19 cellular contexts compared by ENCODE assay signal in genomic region chr14:77543637-77544334, GRCh38. TPM values are rescaled to one million over a fixed set of nuclear protein-coding genes. Genes with fewer than 3 reads are reported as not detected.
DNase-seq lines count a peak whose midpoint lies in the region; ATAC-seq and TF ChIP-seq lines count a peak whose summit lies in the region.
"Had no signal": no experiment of that assay in that cellular context is flagged by ENCODE, and none has a peak within 500 bp of the region (broad histone marks: within the 10 kb centered on the region; RNA-seq: fewer than 3 reads in every experiment).

No MANE protein-coding gene starts in this region.

- H3K4me3 ChIP-seq in endodermal cell (ENCODE audit: low read length) (no peak overlapping the region), stomach (no peak overlapping the region)
- H3K4me3 ChIP-seq: colonic mucosa, left ventricle myocardium inferior, right atrium auricular region had no signal

- intact Hi-C loops in stomach (cut with DNase I; ENCODE audit: low total_unique reads): loop anchor here (10.0 kb wide), 1 partner anchor 89 kb away; the partner anchor contains the start of genes AHSA1 and VIPAS39

- WGBS in endodermal cell (ENCODE audit: insufficient coverage in 1 of 2, insufficient read length in 1 of 2), 2 experiments: 80 to 82% methylated on average over 3 of the region's 3 CpGs
- 81 to 97% (median 90%) methylated on average over 3 of the region's 3 CpGs for WGBS in stomach, 5 donors

- H3K27me3 ChIP-seq in endodermal cell (ENCODE audit: control insufficient read depth, insufficient read depth, low read length, poor library complexity, severe bottlenecking) (no peaks in the 10 kb centered on the region), stomach (no peaks in the 10 kb centered on the region)
- H3K27me3 ChIP-seq: colonic mucosa, right atrium auricular region had no signal

- ATAC-seq in HG02571 (IDR thresholded peaks at IDR 0.05; ENCODE audit: unreplicated experiment) (no peak), GM21367 (IDR thresholded peaks at IDR 0.05; ENCODE audit: unreplicated experiment) (no peak)
- ATAC-seq: activated CD8-positive, alpha-beta T cell treated with anti-CD3 and anti-CD28 coated beads, Interleukin-2, amount 10 ng/mL, durations not matched to agents 7 days and 5 days had no signal

- DNase-seq in EH (ENCODE audit: low read depth) (peak; percentile 61), endodermal cell (no peak), mesothelial cell of epicardium (ENCODE audit: low spot score in 2 of 2, unreplicated experiment in 2 of 2) (no peak), stomach (no peak), NCI-H345 treated with DMSO at 0.1 percent for 48 hours (lab: John Stamatoyannopoulos, UW; ENCODE audit: unreplicated experiment) (no peak), NCI-H1436 treated with DMSO at 0.1 percent for 48 hours (lab: John Stamatoyannopoulos, UW) (no peak)
- DNase-seq: activated CD8-positive, alpha-beta T cell treated with anti-CD3 and anti-CD28 coated beads, Interleukin-2, amount 10 ng/mL, durations not matched to agents 7 days and 5 days; Calu3; colonic mucosa; GF-D8; left ventricle myocardium inferior; MV-4-11; NCI-H2107; NCI-H774; stimulated activated CD4-positive, alpha-beta T cell treated with anti-CD3 and anti-CD28 coated beads, Interleukin-2, amount 100 ng/mL, for 48 hours had no signal

- peak overlapping the region; percentile 14 for H3K4me3 Mint-ChIP-seq in endodermal cell
- H3K4me3 Mint-ChIP-seq in mesothelial cell of epicardium: no peak overlapping the region
- H3K4me3 Mint-ChIP-seq: activated CD8-positive, alpha-beta T cell treated with anti-CD3 and anti-CD28 coated beads, Interleukin-2, amount 10 ng/mL, durations not matched to agents 7 days and 5 days had no signal

- TF ChIP-seq CTCF in endodermal cell (conservative IDR thresholded peaks at IDR 0.05) (no peak), mesothelial cell of epicardium (IDR thresholded peaks at IDR 0.05; ENCODE audit: unreplicated experiment) (no peak), stomach (IDR thresholded peaks at IDR 0.05) (no peak)

- H3K9me3 ChIP-seq in endodermal cell (ENCODE audit: control insufficient read depth, low read length): no peaks in the 10 kb centered on the region
- no peaks in the 10 kb centered on the region for H3K9me3 ChIP-seq in stomach
- H3K9me3 ChIP-seq: colonic mucosa, left ventricle myocardium inferior, right atrium auricular region had no signal

- H3K27ac ChIP-seq in endodermal cell (ENCODE audit: low read depth, low read length): no peak overlapping the region
- H3K27ac ChIP-seq in stomach: peak overlapping the region in 3 of 5 donors; percentile 59 to 62 (median 60)
- H3K27ac ChIP-seq: colonic mucosa had no signal

- H3K4me1 ChIP-seq in endodermal cell (ENCODE audit: control insufficient read depth, insufficient read depth, low read length): peaks cover 3% of the 10 kb centered on the region
- H3K4me1 ChIP-seq in stomach: peaks cover 12 to 32% (median 21%) of the 10 kb centered on the region in 4 donors
- H3K4me1 ChIP-seq: colonic mucosa had no signal

- H3K9ac ChIP-seq in endodermal cell (ENCODE audit: extremely low read depth, low read length, poor library complexity, severe bottlenecking): no peak overlapping the region

- H3K27ac Mint-ChIP-seq in endodermal cell (peak overlapping the region; percentile 85), mesothelial cell of epicardium (peak overlapping the region; percentile 19)
- H3K27ac Mint-ChIP-seq: activated CD8-positive, alpha-beta T cell treated with anti-CD3 and anti-CD28 coated beads, Interleukin-2, amount 10 ng/mL, durations not matched to agents 7 days and 5 days had no signal

- H3K9me3 Mint-ChIP-seq in endodermal cell: no peaks in the 10 kb centered on the region
- H3K9me3 Mint-ChIP-seq in mesothelial cell of epicardium: no peaks in the 10 kb centered on the region
- H3K9me3 Mint-ChIP-seq: IgD-negative memory B cell had no signal

- H3K27me3 Mint-ChIP-seq in endodermal cell (ENCODE audit: insufficient read depth) (no peaks in the 10 kb centered on the region), mesothelial cell of epicardium (ENCODE audit: low read depth) (no peaks in the 10 kb centered on the region)
- H3K27me3 Mint-ChIP-seq: IgD-negative memory B cell had no signal

- H3K4me1 Mint-ChIP-seq in endodermal cell: peaks cover 50% of the 10 kb centered on the region
- H3K4me1 Mint-ChIP-seq in mesothelial cell of epicardium: peaks cover 25% of the 10 kb centered on the region

- H3K36me3 ChIP-seq in endodermal cell (ENCODE audit: control insufficient read depth, insufficient read depth, low read length) (peaks cover 13% of the 10 kb centered on the region), stomach (peaks cover 5 to 59% (median 47%) of the 10 kb centered on the region in 4 donors)
- H3K36me3 ChIP-seq: colonic mucosa had no signal

- TF ChIP-seq POLR2A in stomach (IDR thresholded peaks at IDR 0.05): no peak

- TF ChIP-seq EP300 in stomach (IDR thresholded peaks at IDR 0.05): no peak

- H3K36me3 Mint-ChIP-seq in endodermal cell (ENCODE audit: low read depth): peaks cover 26% of the 10 kb centered on the region
- peaks cover 2% of the 10 kb centered on the region for H3K36me3 Mint-ChIP-seq in mesothelial cell of epicardium

RNA-seq across cellular contexts. Expression of gene ISM2, which starts 45.2 kb away (rescaled TPM):
- total RNA-seq in endodermal cell (1 to 10 TPM; 1.3 to 1.6 TPM), mesothelial cell of epicardium (0.18 to 0.25 TPM (median 0.24 TPM) in 3 replicates), stomach (under 1 TPM in 1 of 5 donors, not detected in 4; 0.37 TPM)
- 0.28 TPM for polyA plus RNA-seq in endodermal cell (2013, experiment 1 of 2)
- 0.12 TPM for polyA plus RNA-seq in endodermal cell (2013, experiment 2 of 2)
- polyA plus RNA-seq in stomach: under 1 TPM in 1 of 3 donors, not detected in 2; 0.23 TPM
- total RNA-seq: activated CD8-positive, alpha-beta T cell treated with anti-CD3 and anti-CD28 coated beads, Interleukin-2, amount 10 ng/mL, durations not matched to agents 7 days and 5 days; Calu3; left ventricle myocardium inferior had no signal
- polyA plus RNA-seq: IgD-negative memory B cell had no signal
